20 cellular contexts compared by ENCODE assay signal in the genomic region with DNA sequence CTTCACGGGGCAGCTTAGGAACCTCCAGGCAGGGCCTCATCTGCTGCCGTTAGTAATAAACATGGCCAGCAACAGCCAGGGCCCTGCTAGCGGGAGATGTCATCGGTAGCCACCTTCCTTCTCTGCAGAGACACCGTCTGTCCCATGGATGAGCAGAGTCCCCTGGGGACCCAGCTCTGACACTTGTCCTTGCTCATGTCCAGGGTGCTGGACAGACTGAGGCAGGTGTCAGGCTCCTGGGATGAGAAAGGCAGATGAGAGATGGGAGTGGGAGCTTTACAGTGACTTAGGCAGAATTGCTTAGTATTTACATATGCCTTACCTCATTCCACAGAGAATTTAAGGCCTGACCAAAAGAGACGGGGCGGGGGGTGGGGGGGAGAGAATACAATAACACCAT. TPM values are rescaled to one million over a fixed set of nuclear protein-coding genes. Genes with fewer than 3 reads are reported as not detected.
DNase-seq lines count a peak whose midpoint lies in the region; ATAC-seq, FAIRE-seq and TF ChIP-seq lines count a peak whose summit lies in the region.
"Had no signal": no experiment of that assay in that cellular context is flagged by ENCODE, and none has a peak within 500 bp of the region (broad histone marks: within the 10 kb centered on the region; RNA-seq: fewer than 3 reads in every experiment).

No MANE protein-coding gene starts in this region.

- dilution Hi-C loops in keratinocyte (cut with MboI; ENCODE audit: extremely low pct_ligation_motif_present, low sequenced_read_pairs) = no loop called here

- H3K9me3 ChIP-seq in HEK293 (ENCODE audit: control insufficient read depth, insufficient read depth, low read depth, low read length) (no peaks in the 10 kb centered on the region), astrocyte (ENCODE audit: insufficient read depth, low read depth, low read length) (no peaks in the 10 kb centered on the region), keratinocyte (ENCODE audit: control insufficient read depth, low read depth, low read length) (no peaks in the 10 kb centered on the region), smooth muscle cell (replicated peaks; ENCODE audit: low read depth) (no peaks in the 10 kb centered on the region)
- H3K9me3 ChIP-seq: BE2C, spleen had no signal

- no peak for TF ChIP-seq CTCF in HEK293 (tag by site-specific recombination; IDR thresholded peaks at IDR 0.05)
- TF ChIP-seq CTCF in astrocyte (IDR thresholded peaks at IDR 0.05; ENCODE audit: insufficient read depth, low read depth, low read length) = no peak
- TF ChIP-seq CTCF in keratinocyte (optimal IDR thresholded peaks at IDR 0.05 in 1 of 3, IDR thresholded peaks at IDR 0.05 in 1 of 3, conservative IDR thresholded peaks at IDR 0.05 in 1 of 3; ENCODE audit: extremely low read depth in 1 of 3, insufficient read depth in 2 of 3, low read length in 3 of 3) = no peak
- no peak for TF ChIP-seq CTCF in smooth muscle cell (IDR thresholded peaks at IDR 0.05; ENCODE audit: borderline replicate concordance, insufficient read depth, poor library complexity, severe bottlenecking)

- DNase-seq in astrocyte (ENCODE audit: low read depth) = no peak
- no peak for DNase-seq in keratinocyte (ENCODE audit: low read depth, low spot score)
- DNase-seq in stimulated activated effector memory CD8-positive, alpha-beta T cell treated with anti-CD3 and anti-CD28 coated beads, Interleukin-12 subunit alpha, Interleukin-12 subunit beta, amount 100 ng/mL, for 72 hours (ENCODE audit: low spot score in 2 of 2) = no peak
- no peak for DNase-seq in smooth muscle cell (lab: John Stamatoyannopoulos, UW; ENCODE audit: unreplicated experiment)
- no peak for DNase-seq in D341Med (ENCODE audit: low spot score)
- DNase-seq in NCI-H1092 (lab: John Stamatoyannopoulos, UW) = no peak
- no peak for DNase-seq in NCI-H69 (lab: John Stamatoyannopoulos, UW)
- DNase-seq: activated CD4-positive, alpha-beta T cell treated with anti-CD3 and anti-CD28 coated beads, Interleukin-2, amount 50 U/mL, for 4 hours; activated T-cell treated with anti-CD3 and anti-CD28 coated beads, Interleukin-2, amount 50 U/mL, for 48 hours; BE2C; DMS53; head of caudate nucleus; islet precursor cell; Kasumi-1; NCI-H1417 treated with DMSO at 0.1 percent for 48 hours; NCI-H2227 treated with DMSO at 0.1 percent for 48 hours; spleen had no signal

- H3K9me3 Mint-ChIP-seq in astrocyte (ENCODE audit: unreplicated experiment) = no peaks in the 10 kb centered on the region
- H3K9me3 Mint-ChIP-seq in stimulated activated effector memory CD8-positive, alpha-beta T cell treated with anti-CD3 and anti-CD28 coated beads, Interleukin-12 subunit alpha, Interleukin-12 subunit beta, amount 100 ng/mL, for 72 hours = no peaks in the 10 kb centered on the region

- no peak overlapping the region for H3K27ac ChIP-seq in HEK293 (ENCODE audit: extremely low read depth, low read depth, low read length)
- H3K27ac ChIP-seq in astrocyte (ENCODE audit: low read depth, low read length) = peak overlapping the region; percentile 57
- no peak overlapping the region for H3K27ac ChIP-seq in keratinocyte (ENCODE audit: control insufficient read depth, insufficient read depth, low read length)
- no peak overlapping the region for H3K27ac ChIP-seq in smooth muscle cell (ENCODE audit: low read depth)
- H3K27ac ChIP-seq: spleen had no signal

- H3K4me3 ChIP-seq in HEK293 (ENCODE audit: low read depth, low read length) = no peak overlapping the region
- no peak overlapping the region for H3K4me3 ChIP-seq in astrocyte (ENCODE audit: insufficient read depth, low read depth, low read length)
- no peak overlapping the region for H3K4me3 ChIP-seq in keratinocyte (ENCODE audit: control insufficient read depth in 2 of 3, extremely low read depth in 1 of 3, insufficient read depth in 2 of 3, low read depth in 1 of 3, low read length in 3 of 3)
- H3K4me3 ChIP-seq in smooth muscle cell = no peak overlapping the region
- H3K4me3 ChIP-seq: SK-N-MC, spleen had no signal

- H2AFZ ChIP-seq in astrocyte (ENCODE audit: low read depth, low read length) (no peak overlapping the region), keratinocyte (ENCODE audit: control insufficient read depth, low read length) (no peak overlapping the region), smooth muscle cell (ENCODE audit: low read depth) (no peak overlapping the region)

- 51% methylated on average over 7 of the region's 7 CpGs for WGBS in smooth muscle cell (ENCODE audit: low lambda C conversion rate)

- no peaks in the 10 kb centered on the region for H3K27me3 Mint-ChIP-seq in astrocyte (ENCODE audit: low read depth, unreplicated experiment)

- ATAC-seq in stimulated activated effector memory CD8-positive, alpha-beta T cell treated with anti-CD3 and anti-CD28 coated beads, Interleukin-12 subunit alpha, Interleukin-12 subunit beta, amount 100 ng/mL, for 72 hours = no peak

- H3K4me2 ChIP-seq in astrocyte (ENCODE audit: low read length) (peak overlapping the region; percentile 31), keratinocyte (ENCODE audit: control insufficient read depth, extremely low read depth, insufficient read depth, low read depth, low read length) (no peak overlapping the region), smooth muscle cell (no peak overlapping the region)

- H3F3A ChIP-seq in smooth muscle cell (ENCODE audit: low read depth) = peaks cover 16% of the 10 kb centered on the region

- peaks cover 40% of the 10 kb centered on the region for H3K4me1 Mint-ChIP-seq in astrocyte (ENCODE audit: low read depth, unreplicated experiment)
- H3K4me1 Mint-ChIP-seq in stimulated activated effector memory CD8-positive, alpha-beta T cell treated with anti-CD3 and anti-CD28 coated beads, Interleukin-12 subunit alpha, Interleukin-12 subunit beta, amount 100 ng/mL, for 72 hours = peaks cover 42% of the 10 kb centered on the region

- FAIRE-seq in astrocyte (lab: Jason Lieb, UNC) (no peak), keratinocyte (lab: Jason Lieb, UNC) (no peak)
- FAIRE-seq: colon had no signal

- H3K36me3 Mint-ChIP-seq in astrocyte (ENCODE audit: low read depth, unreplicated experiment) = peaks cover 25% of the 10 kb centered on the region
- peaks cover 35% of the 10 kb centered on the region for H3K36me3 Mint-ChIP-seq in stimulated activated effector memory CD8-positive, alpha-beta T cell treated with anti-CD3 and anti-CD28 coated beads, Interleukin-12 subunit alpha, Interleukin-12 subunit beta, amount 100 ng/mL, for 72 hours

- no peak overlapping the region for H3K27ac Mint-ChIP-seq in astrocyte (ENCODE audit: unreplicated experiment)
- H3K27ac Mint-ChIP-seq in stimulated activated effector memory CD8-positive, alpha-beta T cell treated with anti-CD3 and anti-CD28 coated beads, Interleukin-12 subunit alpha, Interleukin-12 subunit beta, amount 100 ng/mL, for 72 hours = peak overlapping the region; percentile 87

- H3K36me3 ChIP-seq in HEK293 (ENCODE audit: control insufficient read depth in 2 of 2, insufficient read depth in 1 of 2, low read length in 2 of 2) (peaks cover 0 to 6% of the 10 kb centered on the region in 2 experiments; a peak in 2 of 3 replicates), astrocyte (ENCODE audit: insufficient read depth, low read length) (peaks cover 22% of the 10 kb centered on the region), keratinocyte (ENCODE audit: control insufficient read depth in 2 of 2, extremely low read depth in 1 of 2, insufficient read depth in 2 of 2, low read length in 2 of 2) (peaks cover 25 to 33% of the 10 kb centered on the region in 2 experiments), smooth muscle cell (ENCODE audit: low read depth) (no peaks in the 10 kb centered on the region)
- H3K36me3 ChIP-seq: BE2C had no signal

- peaks cover 68% of the 10 kb centered on the region for H4K20me1 ChIP-seq in astrocyte (ENCODE audit: insufficient read depth, low read length)
- peaks cover 25% of the 10 kb centered on the region for H4K20me1 ChIP-seq in keratinocyte (ENCODE audit: control insufficient read depth, extremely low read depth, insufficient read depth, low read length)
- H4K20me1 ChIP-seq in smooth muscle cell (ENCODE audit: low read depth) = peaks cover 21% of the 10 kb centered on the region

- H3K79me2 ChIP-seq in astrocyte (ENCODE audit: insufficient read depth, low read length) (peaks cover 92% of the 10 kb centered on the region), keratinocyte (ENCODE audit: control insufficient read depth, insufficient read depth, low read length) (peaks cover 59% of the 10 kb centered on the region), smooth muscle cell (ENCODE audit: low read depth) (peaks cover 59% of the 10 kb centered on the region)

- H3K9ac ChIP-seq in astrocyte (ENCODE audit: low read length) (peak overlapping the region; percentile 47), keratinocyte (ENCODE audit: control insufficient read depth, extremely low read depth, insufficient read depth, low read length) (peak overlapping the region; percentile 22), smooth muscle cell (ENCODE audit: low read depth) (no peak overlapping the region)

- no peak overlapping the region for H3K4me3 Mint-ChIP-seq in astrocyte (ENCODE audit: unreplicated experiment)
- H3K4me3 Mint-ChIP-seq in stimulated activated effector memory CD8-positive, alpha-beta T cell treated with anti-CD3 and anti-CD28 coated beads, Interleukin-12 subunit alpha, Interleukin-12 subunit beta, amount 100 ng/mL, for 72 hours = no peak overlapping the region

- POLR2A ChIA-PET in HEK293 (lab: Yijun Ruan, JAX) = interaction anchor here (1.2 kb wide), 1 partner anchor 22 kb away, joined by 3 read pairs; no protein-coding TSS in a partner anchor

- H3K27me3 ChIP-seq in astrocyte (ENCODE audit: insufficient read depth, low read length) (no peaks in the 10 kb centered on the region), keratinocyte (ENCODE audit: control insufficient read depth, extremely low read depth, insufficient read depth, low read length) (no peaks in the 10 kb centered on the region), smooth muscle cell (ENCODE audit: low read depth) (no peaks in the 10 kb centered on the region)
- H3K27me3 ChIP-seq: BE2C, spleen had no signal

- H3K4me1 ChIP-seq in HEK293 (ENCODE audit: control insufficient read depth, insufficient read depth, low read length) = peaks cover 38% of the 10 kb centered on the region
- H3K4me1 ChIP-seq in astrocyte (ENCODE audit: insufficient read depth, low read length) = peaks cover 39% of the 10 kb centered on the region
- H3K4me1 ChIP-seq in keratinocyte (ENCODE audit: control insufficient read depth, extremely low read depth, insufficient read depth, low read length) = peaks cover 60% of the 10 kb centered on the region
- peaks cover 12% of the 10 kb centered on the region for H3K4me1 ChIP-seq in smooth muscle cell (ENCODE audit: low read depth)

- peaks cover 2% of the 10 kb centered on the region for H3K9me1 ChIP-seq in keratinocyte (ENCODE audit: control insufficient read depth, extremely low read depth, insufficient read depth, low read length)

- CTCF ChIA-PET in HEK293 (lab: Yijun Ruan, JAX) = interaction anchor here (0.6 to 5.9 kb wide), 5 partner anchors 9 to 118 kb away, joined by 3 to 37 read pairs (median 3); no protein-coding TSS in a partner anchor

RNA-seq across cellular contexts. Expression of a gene that starts 25.0 kb away (rescaled TPM):
- total RNA-seq in astrocyte (340 and 391 TPM in 2 replicates), smooth muscle cell (213 and 229 TPM in 2 replicates)
- polyA plus RNA-seq in keratinocyte (278 to 366 TPM (median 350 TPM) in 3 replicates), smooth muscle cell (182 and 210 TPM in 2 replicates)
- 134 TPM for polyA plus RNA-seq in keratinocyte (2011; ENCODE audit: low read depth)
- polyA plus RNA-seq in keratinocyte (2011; cell fraction: cytosol; rRNA removed) = 291 and 382 TPM in 2 replicates
- 489 and 510 TPM in 2 replicates for polyA plus RNA-seq in keratinocyte (2011; cell fraction: nucleus; rRNA removed)
- polyA plus RNA-seq in keratinocyte (2012; ENCODE audit: low replicate concordance) = 174 and 413 TPM in 2 replicates
- 279 to 391 TPM (median 316 TPM) in 3 replicates for polyA minus RNA-seq in keratinocyte
- polyA minus RNA-seq in keratinocyte (2011; cell fraction: cytosol; rRNA and poly(A)+ RNA removed) = 330 TPM
- polyA minus RNA-seq in keratinocyte (2011; cell fraction: nucleus; rRNA and poly(A)+ RNA removed) = 168 and 240 TPM in 2 replicates
